Comparison of ENCODE assay signal across 24 cellular contexts in genomic region chr1:86423873-86424272, GRCh38. TPM values are rescaled to one million over a fixed set of nuclear protein-coding genes. Genes with fewer than 3 reads are reported as not detected.
A peak's percentile ranks its signal among the peaks of the same experiment; 100 is the strongest.
DNase-seq lines count a peak whose midpoint lies in the region; ATAC-seq, FAIRE-seq and TF ChIP-seq lines count a peak whose summit lies in the region.
"Had no signal": no experiment of that assay in that cellular context is flagged by ENCODE, and none has a peak within 500 bp of the region (broad histone marks: within the 10 kb centered on the region; RNA-seq: fewer than 3 reads in every experiment).

TSS of gene CLCA2 (plus strand) at chr1:86424171. CDS start at chr1:86424248, 77 bp downstream.

- no peak for TF ChIP-seq CTCF in bronchial epithelial cell (IDR thresholded peaks at IDR 0.05; ENCODE audit: insufficient read depth, low read length, severe bottlenecking)
- no peak for TF ChIP-seq CTCF in fibroblast of the aortic adventitia (IDR thresholded peaks at IDR 0.05; ENCODE audit: insufficient read depth, low read length)
- no peak for TF ChIP-seq CTCF in endodermal cell (conservative IDR thresholded peaks at IDR 0.05)

- H3K27ac ChIP-seq in subcutaneous abdominal adipose tissue (ENCODE audit: low read depth, low read length) (peak within 1 kb of the TSS; percentile 8), endodermal cell (ENCODE audit: low read depth, low read length) (no peak within 1 kb of the TSS)
- H3K27ac ChIP-seq: A549, BLaER1, KMS-11, PC-9, SJSA1 had no signal

- H3K36me3 ChIP-seq in bronchial epithelial cell (ENCODE audit: control insufficient read depth, insufficient read depth, low read length) (no peaks in the 10 kb centered on the region), subcutaneous abdominal adipose tissue (ENCODE audit: control insufficient read depth in 5 of 5, insufficient read depth in 5 of 5, low read length in 5 of 5) (no peaks in the 10 kb centered on the region), endodermal cell (ENCODE audit: control insufficient read depth, insufficient read depth, low read length) (no peaks in the 10 kb centered on the region)
- H3K36me3 ChIP-seq: BLaER1, SJSA1 had no signal

- peaks cover 2% of the 10 kb centered on the region for H3K4me1 Mint-ChIP-seq in endodermal cell

- peak; percentile 9 for DNase-seq in MV-4-11 (lab: John Stamatoyannopoulos, UW)
- peak; percentile 94 for DNase-seq in bronchial epithelial cell (ENCODE audit: low read depth)
- DNase-seq in fibroblast of the aortic adventitia (ENCODE audit: low read depth), result no peak
- no peak for DNase-seq in activated naive CD4-positive, alpha-beta T cell treated with anti-CD3 and anti-CD28 coated beads, Interleukin-2, amount 50 U/mL, for 16 hours
- no peak for DNase-seq in endodermal cell
- DNase-seq: CD4-positive, alpha-beta memory T cell; DMS53; EL; NCI-H1048; NCI-H1436; NCI-H1930; NCI-H345; NCI-H524 treated with DMSO at 0.1 percent for 48 hours; PC-9 had no signal

- H3K4me3 ChIP-seq in bronchial epithelial cell (ENCODE audit: low read depth, low read length) (peak within 1 kb of the TSS; percentile 34), fibroblast of the aortic adventitia (ENCODE audit: low read depth, low read length) (peak within 1 kb of the TSS; percentile 14), subcutaneous abdominal adipose tissue (ENCODE audit: low read depth in 1 of 5, low read length in 5 of 5) (no peak within 1 kb of the TSS), endodermal cell (ENCODE audit: low read length) (no peak within 1 kb of the TSS)
- H3K4me3 ChIP-seq: A549, BLaER1, PC-9, SJSA1 had no signal

- H3K9me3 ChIP-seq in subcutaneous abdominal adipose tissue (ENCODE audit: control insufficient read depth in 5 of 5, low read length in 5 of 5) (no peaks in the 10 kb centered on the region), endodermal cell (ENCODE audit: control insufficient read depth, low read length) (no peaks in the 10 kb centered on the region)
- H3K9me3 ChIP-seq: A549, BLaER1, SJSA1 had no signal

- no peaks in the 10 kb centered on the region for H3K9me3 Mint-ChIP-seq in endodermal cell

- no peaks in the 10 kb centered on the region for H3K36me3 Mint-ChIP-seq in endodermal cell (ENCODE audit: low read depth)
- H3K36me3 Mint-ChIP-seq: CD4-positive, alpha-beta memory T cell had no signal

- H3K4me1 ChIP-seq in subcutaneous abdominal adipose tissue (ENCODE audit: control insufficient read depth in 5 of 5, insufficient read depth in 5 of 5, low read length in 5 of 5) (peaks cover 0 to 21% (median 19%) of the 10 kb centered on the region in 5 donors), endodermal cell (ENCODE audit: control insufficient read depth, insufficient read depth, low read length) (no peaks in the 10 kb centered on the region)
- H3K4me1 ChIP-seq: A549 had no signal

- no peaks in the 10 kb centered on the region for H3K27me3 Mint-ChIP-seq in endodermal cell (ENCODE audit: insufficient read depth)

- H3K9ac ChIP-seq in subcutaneous abdominal adipose tissue (ENCODE audit: low read length in 5 of 5) (no peak within 1 kb of the TSS), endodermal cell (ENCODE audit: extremely low read depth, low read length, poor library complexity, severe bottlenecking) (no peak within 1 kb of the TSS)
- H3K9ac ChIP-seq: BLaER1, KMS-11 had no signal

- H3K4me3 Mint-ChIP-seq in endodermal cell, result no peak within 1 kb of the TSS
- H3K4me3 Mint-ChIP-seq: CD4-positive, alpha-beta memory T cell had no signal

- ATAC-seq in GM21786 (IDR thresholded peaks at IDR 0.05; ENCODE audit: unreplicated experiment) (no peak), GM18517 (IDR thresholded peaks at IDR 0.05; ENCODE audit: unreplicated experiment) (no peak)
- ATAC-seq: A549 had no signal

- peak; percentile 92 for FAIRE-seq in bronchial epithelial cell (lab: Jason Lieb, UNC)
- FAIRE-seq: A549, GM12891, H54 had no signal

- H3K27me3 ChIP-seq in bronchial epithelial cell (ENCODE audit: control insufficient read depth, insufficient read depth, low read length) (no peaks in the 10 kb centered on the region), subcutaneous abdominal adipose tissue (ENCODE audit: control insufficient read depth in 5 of 5, insufficient read depth in 4 of 5, low read length in 5 of 5) (no peaks in the 10 kb centered on the region), endodermal cell (ENCODE audit: control insufficient read depth, insufficient read depth, low read length, poor library complexity, severe bottlenecking) (peaks cover 7% of the 10 kb centered on the region)
- H3K27me3 ChIP-seq: BLaER1, SJSA1 had no signal

- H3K27ac Mint-ChIP-seq in endodermal cell, result no peak within 1 kb of the TSS
- H3K27ac Mint-ChIP-seq: CD4-positive, alpha-beta memory T cell had no signal

RNA-seq across cellular contexts. Expression of gene CLCA2, which starts in this region (rescaled TPM):
- 15.3 and 84.4 TPM in 2 replicates for total RNA-seq in bronchial epithelial cell
- total RNA-seq in fibroblast of the aortic adventitia (ENCODE audit: low replicate concordance), result 8.8 and 43.2 TPM in 2 replicates
- not detected for total RNA-seq in endodermal cell
- polyA plus RNA-seq in endodermal cell (2013, experiment 1 of 2), result not detected
- not detected for polyA plus RNA-seq in endodermal cell (2013, experiment 2 of 2)
- total RNA-seq: CD4-positive, alpha-beta memory T cell; HT-29; SJSA1 had no signal
- polyA plus RNA-seq: CD4-positive, alpha-beta memory T cell had no signal

Comparison
In these comparisons a context has a peak if more than half of its experiments do, and no peak if none do; other contexts are left out.
1. DNase-seq: peak in MV-4-11 (single experiment) and bronchial epithelial cell (single experiment); none in fibroblast of the aortic adventitia (single experiment), activated naive CD4-positive, alpha-beta T cell treated with anti-CD3 and anti-CD28 coated beads, Interleukin-2, amount 50 U/mL, for 16 hours (single experiment) and endodermal cell (single experiment).
2. H3K4me3 ChIP-seq: peak in bronchial epithelial cell (single experiment) and fibroblast of the aortic adventitia (single experiment); none in subcutaneous abdominal adipose tissue (0 of 5) and endodermal cell (single experiment).